In genomic region chr12:18158774-18159557, GRCh38 we compare ENCODE assay signal across 9 cellular contexts.
A peak's percentile ranks its signal among the peaks of the same experiment; 100 is the strongest.
DNase-seq lines count a peak whose midpoint lies in the region; ATAC-seq, FAIRE-seq and TF ChIP-seq lines count a peak whose summit lies in the region.
"Had no signal": no experiment of that assay in that cellular context is flagged by ENCODE, and none has a peak within 500 bp of the region (broad histone marks: within the 10 kb centered on the region; RNA-seq: fewer than 3 reads in every experiment).

No MANE protein-coding gene starts in this region.

- peaks cover 3% of the 10 kb centered on the region for H3K9me3 Mint-ChIP-seq in activated CD4-positive, alpha-beta T cell treated with anti-CD3 and anti-CD28 coated beads, Interleukin-2, amount 10 ng/mL, durations not matched to agents 7 days and 5 days

- H3K4me1 Mint-ChIP-seq in activated CD4-positive, alpha-beta T cell treated with anti-CD3 and anti-CD28 coated beads, Interleukin-2, amount 10 ng/mL, durations not matched to agents 7 days and 5 days: no peaks in the 10 kb centered on the region

- no peaks in the 10 kb centered on the region for H3K4me1 ChIP-seq in keratinocyte (ENCODE audit: control insufficient read depth, extremely low read depth, insufficient read depth, low read length)

- POLR2A ChIA-PET in activated CD4-positive, alpha-beta T cell treated with anti-CD3 and anti-CD28 coated beads, Interleukin-2, amount 10 ng/mL, durations not matched to agents 7 days and 5 days (lab: Charles Lee): no interaction called here

- H3K9ac ChIP-seq in keratinocyte (ENCODE audit: control insufficient read depth, extremely low read depth, insufficient read depth, low read length): no peak overlapping the region

- peak; percentile 47 for DNase-seq in CD1c-positive myeloid dendritic cell (ENCODE audit: extremely low spot score)
- DNase-seq in GM12865 (ENCODE audit: low read depth): peak; percentile 48
- DNase-seq in HK-2 (ENCODE audit: unreplicated experiment): peak; percentile 9
- peak; percentile 41 for DNase-seq in activated CD4-positive, alpha-beta T cell treated with anti-CD3 and anti-CD28 coated beads, Interleukin-2, amount 10 ng/mL, durations not matched to agents 7 days and 5 days
- DNase-seq in keratinocyte (ENCODE audit: low read depth, low spot score): no peak

- H3K4me2 ChIP-seq in keratinocyte (ENCODE audit: control insufficient read depth, extremely low read depth, insufficient read depth, low read depth, low read length): no peak overlapping the region

- H2AFZ ChIP-seq in keratinocyte (ENCODE audit: control insufficient read depth, low read length): no peak overlapping the region

- no peaks in the 10 kb centered on the region for H3K27me3 Mint-ChIP-seq in activated CD4-positive, alpha-beta T cell treated with anti-CD3 and anti-CD28 coated beads, Interleukin-2, amount 10 ng/mL, durations not matched to agents 7 days and 5 days

- H3K9me1 ChIP-seq in keratinocyte (ENCODE audit: control insufficient read depth, extremely low read depth, insufficient read depth, low read length): no peaks in the 10 kb centered on the region

- no peak overlapping the region for H3K27ac ChIP-seq in keratinocyte (ENCODE audit: control insufficient read depth, insufficient read depth, low read length)
- H3K27ac ChIP-seq: neutrophil had no signal

- H3K36me3 ChIP-seq in keratinocyte (ENCODE audit: control insufficient read depth in 2 of 2, extremely low read depth in 1 of 2, insufficient read depth in 2 of 2, low read length in 2 of 2): no peaks in the 10 kb centered on the region
- H3K36me3 ChIP-seq: neutrophil had no signal

- dilution Hi-C loops in keratinocyte (cut with MboI; ENCODE audit: extremely low pct_ligation_motif_present, low sequenced_read_pairs): no loop called here

- no peaks in the 10 kb centered on the region for H3K9me3 ChIP-seq in keratinocyte (ENCODE audit: control insufficient read depth, low read depth, low read length)

- H3K4me3 Mint-ChIP-seq in activated CD4-positive, alpha-beta T cell treated with anti-CD3 and anti-CD28 coated beads, Interleukin-2, amount 10 ng/mL, durations not matched to agents 7 days and 5 days: no peak overlapping the region

- TF ChIP-seq CTCF in GM12865 (IDR thresholded peaks at IDR 0.05; ENCODE audit: insufficient read depth, low read depth, low read length, missing control alignments): peak; percentile 68
- peak; percentile 64 to 80 (median 76) for TF ChIP-seq CTCF in keratinocyte (optimal IDR thresholded peaks at IDR 0.05 in 1 of 3, IDR thresholded peaks at IDR 0.05 in 1 of 3, conservative IDR thresholded peaks at IDR 0.05 in 1 of 3; ENCODE audit: extremely low read depth in 1 of 3, insufficient read depth in 2 of 3, low read length in 3 of 3)

- CTCF ChIA-PET in activated CD4-positive, alpha-beta T cell treated with anti-CD3 and anti-CD28 coated beads, Interleukin-2, amount 10 ng/mL, durations not matched to agents 7 days and 5 days (lab: Charles Lee): interaction anchor here (0.7 kb wide), 1 partner anchor 79 kb away, joined by 4 read pairs; no protein-coding TSS in a partner anchor

- H4K20me1 ChIP-seq in keratinocyte (ENCODE audit: control insufficient read depth, extremely low read depth, insufficient read depth, low read length): no peaks in the 10 kb centered on the region

- H3K27me3 ChIP-seq in keratinocyte (ENCODE audit: control insufficient read depth, extremely low read depth, insufficient read depth, low read length): no peaks in the 10 kb centered on the region
- H3K27me3 ChIP-seq: neutrophil had no signal

- no peak overlapping the region for H3K4me3 ChIP-seq in GM12865 (ENCODE audit: low read depth, low read length)
- H3K4me3 ChIP-seq in keratinocyte (ENCODE audit: control insufficient read depth in 2 of 3, extremely low read depth in 1 of 3, insufficient read depth in 2 of 3, low read depth in 1 of 3, low read length in 3 of 3): no peak overlapping the region

- H3K27ac Mint-ChIP-seq in activated CD4-positive, alpha-beta T cell treated with anti-CD3 and anti-CD28 coated beads, Interleukin-2, amount 10 ng/mL, durations not matched to agents 7 days and 5 days: no peak overlapping the region

- H3K36me3 Mint-ChIP-seq in activated CD4-positive, alpha-beta T cell treated with anti-CD3 and anti-CD28 coated beads, Interleukin-2, amount 10 ng/mL, durations not matched to agents 7 days and 5 days (ENCODE audit: low read depth): no peaks in the 10 kb centered on the region

- no peak for ATAC-seq in HG02642 (IDR thresholded peaks at IDR 0.05; ENCODE audit: poor library complexity, unreplicated experiment)
- no peak for ATAC-seq in GM21737 (IDR thresholded peaks at IDR 0.05; ENCODE audit: unreplicated experiment)
- no peak for ATAC-seq in GM21360 (IDR thresholded peaks at IDR 0.05; ENCODE audit: unreplicated experiment)

- H3K79me2 ChIP-seq in keratinocyte (ENCODE audit: control insufficient read depth, insufficient read depth, low read length): no peaks in the 10 kb centered on the region

- FAIRE-seq in keratinocyte (lab: Jason Lieb, UNC): peak; percentile 76
